ENCODE assay signal across 13 cellular contexts in the genomic region with DNA sequence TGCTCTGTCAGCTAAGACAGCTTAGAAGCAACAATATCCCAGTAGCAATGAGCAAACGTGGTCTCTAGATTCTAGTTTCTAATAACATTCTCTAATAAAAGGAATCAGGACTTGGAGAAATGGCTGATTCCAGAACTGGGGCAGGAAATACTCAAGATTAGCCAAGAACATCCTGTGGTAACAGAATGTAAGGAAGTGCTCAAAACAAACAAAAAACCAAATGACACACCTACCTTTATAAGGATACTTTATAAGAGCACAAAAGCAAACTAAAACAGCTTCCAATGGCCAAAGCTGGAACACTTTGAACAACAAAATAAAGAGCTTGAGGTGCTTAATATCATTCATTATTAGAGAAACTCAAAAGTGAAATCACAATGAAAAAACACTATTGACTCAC. TPM values are rescaled to one million over a fixed set of nuclear protein-coding genes. Genes with fewer than 3 reads are reported as not detected.
DNase-seq lines count a peak whose midpoint lies in the region; ATAC-seq and TF ChIP-seq lines count a peak whose summit lies in the region.
"Had no signal": no experiment of that assay in that cellular context is flagged by ENCODE, and none has a peak within 500 bp of the region (broad histone marks: within the 10 kb centered on the region; RNA-seq: fewer than 3 reads in every experiment).

No MANE protein-coding gene starts in this region.

- ATAC-seq in GM19467 (IDR thresholded peaks at IDR 0.05; ENCODE audit: unreplicated experiment) (no peak), HG03520 (IDR thresholded peaks at IDR 0.05; ENCODE audit: unreplicated experiment) (no peak)
- ATAC-seq in stimulated activated naive CD8-positive, alpha-beta T cell treated with anti-CD3 and anti-CD28 coated beads, Interleukin-15, Interleukin-2, amounts not matched to agents 100 U/mL and 50 U/mL, for 24 hours = no peak
- ATAC-seq: GM12878 had no signal

- DNase-seq in LNCaP clone FGC (ENCODE audit: low read depth) = peak; percentile 65
- DNase-seq in dermis blood vessel endothelial cell = peak; percentile 71
- DNase-seq in iris pigment epithelial cell (ENCODE audit: low read depth) = peak; percentile 45
- no peak for DNase-seq in stimulated activated naive CD8-positive, alpha-beta T cell treated with anti-CD3 and anti-CD28 coated beads, Interleukin-15, Interleukin-2, amounts not matched to agents 100 U/mL and 50 U/mL, for 24 hours
- DNase-seq: ACHN; CD4-positive, CD25-positive, alpha-beta regulatory T cell had no signal

- no peak overlapping the region for H3K4me3 ChIP-seq in LNCaP clone FGC (ENCODE audit: low read depth, low read length)
- H3K4me3 ChIP-seq: BLaER1 treated with 17β-estradiol and CSF1 and Interleukin-3, amounts not matched to agents 10 nM and 100 nM; GM12878; HAP-1 had no signal

- TF ChIP-seq CTCF in LNCaP clone FGC (IDR thresholded peaks at IDR 0.05; ENCODE audit: control insufficient read depth, extremely low read depth, insufficient read depth) (no peak), VCaP (conservative IDR thresholded peaks at IDR 0.05) (no peak)

- peak overlapping the region; percentile 27 for H3K27ac ChIP-seq in VCaP
- H3K27ac ChIP-seq: BLaER1 treated with 17β-estradiol and CSF1 and Interleukin-3, amounts not matched to agents 10 nM and 100 nM; HL-60 had no signal

RNA-seq across cellular contexts. Expression of a gene that starts 33.1 kb away (rescaled TPM):
- 4.1 and 6.4 TPM in 2 replicates for total RNA-seq in dermis blood vessel endothelial cell
